ENCODE assay signal across 1 cellular context in the genomic region with DNA sequence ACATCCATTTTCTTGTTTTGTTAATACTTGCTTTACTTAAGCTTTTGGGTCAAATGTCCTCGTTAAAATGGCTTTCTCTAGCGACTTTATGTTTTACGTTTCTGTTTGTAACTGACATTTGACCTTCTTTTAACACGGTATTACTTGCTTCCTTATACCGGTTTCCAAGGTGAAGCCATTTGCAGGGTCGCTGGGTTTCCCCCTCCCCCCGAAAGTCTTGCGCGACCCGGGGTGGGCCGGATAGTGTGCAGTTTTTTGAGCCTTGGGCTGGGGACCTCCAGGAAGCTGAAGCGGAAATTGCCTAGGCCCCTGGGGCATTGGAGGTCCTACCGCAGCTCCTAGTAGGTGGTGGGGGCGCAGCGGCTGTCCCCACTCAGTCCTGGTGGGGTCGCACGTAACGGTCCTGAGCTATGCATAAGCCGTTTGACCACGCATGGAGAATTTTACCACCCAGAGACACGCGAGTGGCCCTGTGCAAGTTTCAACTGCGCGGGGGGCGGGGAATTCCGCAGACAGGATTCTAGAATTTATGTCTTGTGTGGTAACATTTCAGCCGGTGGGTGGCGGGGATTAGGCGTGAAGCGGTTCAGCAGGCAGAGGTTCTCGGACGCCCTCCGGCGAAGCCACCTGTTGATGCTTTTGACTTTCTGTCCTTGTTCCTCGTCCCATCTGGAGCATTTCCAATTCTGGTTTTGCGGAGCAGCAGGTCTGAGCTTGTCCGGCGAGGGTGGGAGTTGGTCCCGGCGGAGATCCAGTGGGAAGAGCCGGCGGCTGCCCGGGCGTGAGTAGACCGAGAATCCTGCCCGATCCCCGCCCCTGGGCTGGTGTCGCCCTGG.
TF ChIP-seq lines count a peak whose summit lies in the region.

No MANE protein-coding gene starts in this region.

TF ChIP-seq in HepG2, 621 proteins besides CTCF, POLR2A, EP300 and RAD21 (continued from another document):
- peak; percentile 84 for TF ChIP-seq ZFY (CRISPR knock-in tag; IDR thresholded peaks at IDR 0.05)
- TF ChIP-seq ZMAT3 (CRISPR knock-in tag; conservative IDR thresholded peaks at IDR 0.05) = peak; percentile 76; the same call in 1 of the 2 replicates
- TF ChIP-seq, protein P1, sequence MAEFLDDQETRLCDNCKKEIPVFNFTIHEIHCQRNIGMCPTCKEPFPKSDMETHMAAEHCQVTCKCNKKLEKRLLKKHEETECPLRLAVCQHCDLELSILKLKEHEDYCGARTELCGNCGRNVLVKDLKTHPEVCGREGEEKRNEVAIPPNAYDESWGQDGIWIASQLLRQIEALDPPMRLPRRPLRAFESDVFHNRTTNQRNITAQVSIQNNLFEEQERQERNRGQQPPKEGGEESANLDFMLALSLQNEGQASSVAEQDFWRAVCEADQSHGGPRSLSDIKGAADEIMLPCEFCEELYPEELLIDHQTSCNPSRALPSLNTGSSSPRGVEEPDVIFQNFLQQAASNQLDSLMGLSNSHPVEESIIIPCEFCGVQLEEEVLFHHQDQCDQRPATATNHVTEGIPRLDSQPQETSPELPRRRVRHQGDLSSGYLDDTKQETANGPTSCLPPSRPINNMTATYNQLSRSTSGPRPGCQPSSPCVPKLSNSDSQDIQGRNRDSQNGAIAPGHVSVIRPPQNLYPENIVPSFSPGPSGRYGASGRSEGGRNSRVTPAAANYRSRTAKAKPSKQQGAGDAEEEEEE (CRISPR knock-in tag; IDR thresholded peaks at IDR 0.05; ENCODE audit: borderline replicate concordance) = no peak
- TF ChIP-seq BRD4 (CRISPR knock-in tag; IDR thresholded peaks at IDR 0.05) = peak; percentile 97
- TF ChIP-seq, protein P2, sequence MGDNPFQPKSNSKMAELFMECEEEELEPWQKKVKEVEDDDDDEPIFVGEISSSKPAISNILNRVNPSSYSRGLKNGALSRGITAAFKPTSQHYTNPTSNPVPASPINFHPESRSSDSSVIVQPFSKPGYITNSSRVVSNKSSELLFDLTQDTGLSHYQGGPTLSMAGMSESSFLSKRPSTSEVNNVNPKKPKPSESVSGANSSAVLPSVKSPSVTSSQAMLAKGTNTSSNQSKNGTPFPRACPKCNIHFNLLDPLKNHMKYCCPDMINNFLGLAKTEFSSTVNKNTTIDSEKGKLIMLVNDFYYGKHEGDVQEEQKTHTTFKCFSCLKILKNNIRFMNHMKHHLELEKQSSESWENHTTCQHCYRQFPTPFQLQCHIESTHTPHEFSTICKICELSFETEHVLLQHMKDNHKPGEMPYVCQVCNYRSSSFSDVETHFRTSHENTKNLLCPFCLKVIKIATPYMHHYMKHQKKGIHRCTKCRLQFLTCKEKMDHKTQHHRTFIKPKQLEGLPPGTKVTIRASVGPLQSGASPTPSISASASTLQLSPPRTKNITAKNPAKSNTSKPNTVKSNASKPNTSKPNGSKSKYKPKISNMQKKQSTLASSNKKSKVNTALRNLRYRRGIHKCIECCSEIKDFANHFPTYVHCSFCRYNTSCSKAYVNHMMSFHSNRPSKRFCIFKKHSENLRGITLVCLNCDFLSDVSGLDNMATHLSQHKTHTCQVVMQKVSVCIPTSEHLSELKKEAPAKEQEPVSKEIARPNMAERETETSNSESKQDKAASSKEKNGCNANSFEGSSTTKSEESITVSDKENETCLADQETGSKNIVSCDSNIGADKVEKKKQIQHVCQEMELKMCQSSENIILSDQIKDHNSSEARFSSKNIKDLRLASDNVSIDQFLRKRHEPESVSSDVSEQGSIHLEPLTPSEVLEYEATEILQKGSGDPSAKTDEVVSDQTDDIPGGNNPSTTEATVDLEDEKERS (CRISPR knock-in tag; IDR thresholded peaks at IDR 0.05) = peak; percentile 82
- no peak for TF ChIP-seq ZNF282 (IDR thresholded peaks at IDR 0.05; ENCODE audit: partially characterized antibody)
- 0 out of 2 replicates have a peak, but pooled peaks have one; percentile 38 for TF ChIP-seq ZNF746 (CRISPR knock-in tag; IDR thresholded peaks at IDR 0.05)
- TF ChIP-seq, protein P3, sequence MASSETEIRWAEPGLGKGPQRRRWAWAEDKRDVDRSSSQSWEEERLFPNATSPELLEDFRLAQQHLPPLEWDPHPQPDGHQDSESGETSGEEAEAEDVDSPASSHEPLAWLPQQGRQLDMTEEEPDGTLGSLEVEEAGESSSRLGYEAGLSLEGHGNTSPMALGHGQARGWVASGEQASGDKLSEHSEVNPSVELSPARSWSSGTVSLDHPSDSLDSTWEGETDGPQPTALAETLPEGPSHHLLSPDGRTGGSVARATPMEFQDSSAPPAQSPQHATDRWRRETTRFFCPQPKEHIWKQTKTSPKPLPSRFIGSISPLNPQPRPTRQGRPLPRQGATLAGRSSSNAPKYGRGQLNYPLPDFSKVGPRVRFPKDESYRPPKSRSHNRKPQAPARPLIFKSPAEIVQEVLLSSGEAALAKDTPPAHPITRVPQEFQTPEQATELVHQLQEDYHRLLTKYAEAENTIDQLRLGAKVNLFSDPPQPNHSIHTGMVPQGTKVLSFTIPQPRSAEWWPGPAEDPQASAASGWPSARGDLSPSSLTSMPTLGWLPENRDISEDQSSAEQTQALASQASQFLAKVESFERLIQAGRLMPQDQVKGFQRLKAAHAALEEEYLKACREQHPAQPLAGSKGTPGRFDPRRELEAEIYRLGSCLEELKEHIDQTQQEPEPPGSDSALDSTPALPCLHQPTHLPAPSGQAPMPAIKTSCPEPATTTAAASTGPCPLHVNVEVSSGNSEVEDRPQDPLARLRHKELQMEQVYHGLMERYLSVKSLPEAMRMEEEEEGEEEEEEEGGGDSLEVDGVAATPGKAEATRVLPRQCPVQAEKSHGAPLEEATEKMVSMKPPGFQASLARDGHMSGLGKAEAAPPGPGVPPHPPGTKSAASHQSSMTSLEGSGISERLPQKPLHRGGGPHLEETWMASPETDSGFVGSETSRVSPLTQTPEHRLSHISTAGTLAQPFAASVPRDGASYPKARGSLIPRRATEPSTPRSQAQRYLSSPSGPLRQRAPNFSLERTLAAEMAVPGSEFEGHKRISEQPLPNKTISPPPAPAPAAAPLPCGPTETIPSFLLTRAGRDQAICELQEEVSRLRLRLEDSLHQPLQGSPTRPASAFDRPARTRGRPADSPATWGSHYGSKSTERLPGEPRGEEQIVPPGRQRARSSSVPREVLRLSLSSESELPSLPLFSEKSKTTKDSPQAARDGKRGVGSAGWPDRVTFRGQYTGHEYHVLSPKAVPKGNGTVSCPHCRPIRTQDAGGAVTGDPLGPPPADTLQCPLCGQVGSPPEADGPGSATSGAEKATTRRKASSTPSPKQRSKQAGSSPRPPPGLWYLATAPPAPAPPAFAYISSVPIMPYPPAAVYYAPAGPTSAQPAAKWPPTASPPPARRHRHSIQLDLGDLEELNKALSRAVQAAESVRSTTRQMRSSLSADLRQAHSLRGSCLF (CRISPR knock-in tag; IDR thresholded peaks at IDR 0.05; ENCODE audit: borderline replicate concordance) = peak; percentile 24; the same call in 1 of the 2 replicates
- no peak for TF ChIP-seq EZH2 (conservative IDR thresholded peaks at IDR 0.05; ENCODE audit: low read depth, low read length)
- peak; percentile 45; the same call in 1 of the 2 replicates for TF ChIP-seq FOXO1 (CRISPR knock-in tag; IDR thresholded peaks at IDR 0.05)
- TF ChIP-seq ZNF253 (CRISPR knock-in tag; IDR thresholded peaks at IDR 0.05; ENCODE audit: borderline replicate concordance) = no peak
- no peak for TF ChIP-seq TSC22D2 (CRISPR knock-in tag; IDR thresholded peaks at IDR 0.05; ENCODE audit: borderline replicate concordance)
- no peak for TF ChIP-seq POLR2AphosphoS2 (IDR thresholded peaks at IDR 0.05; ENCODE audit: low read depth, low read length)
- peak; percentile 43 for TF ChIP-seq NCOA2 (CRISPR knock-in tag; IDR thresholded peaks at IDR 0.05)
- TF ChIP-seq, protein P4, sequence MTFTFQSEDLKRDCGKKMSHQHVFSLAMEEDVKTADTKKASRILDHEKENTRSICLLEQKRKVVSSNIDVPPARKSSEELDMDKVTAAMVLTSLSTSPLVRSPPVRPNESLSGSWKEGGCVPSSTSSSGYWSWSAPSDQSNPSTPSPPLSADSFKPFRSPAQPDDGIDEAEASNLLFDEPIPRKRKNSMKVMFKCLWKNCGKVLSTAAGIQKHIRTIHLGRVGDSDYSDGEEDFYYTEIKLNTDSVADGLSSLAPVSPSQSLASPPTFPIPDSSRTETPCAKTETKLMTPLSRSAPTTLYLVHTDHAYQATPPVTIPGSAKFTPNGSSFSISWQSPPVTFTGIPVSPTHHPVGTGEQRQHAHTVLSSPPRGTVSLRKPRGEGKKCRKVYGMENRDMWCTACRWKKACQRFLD (CRISPR knock-in tag; IDR thresholded peaks at IDR 0.05; ENCODE audit: borderline replicate concordance) = peak; percentile 94; the same call in 1 of the 2 replicates
- TF ChIP-seq BHLHE40 (IDR thresholded peaks at IDR 0.05; ENCODE audit: low read length) = no peak; the same call in 1 of the 2 replicates
- TF ChIP-seq SOX6 (IDR thresholded peaks at IDR 0.05) = no peak
- peak; percentile 85 for TF ChIP-seq SOX6 (CRISPR knock-in tag; IDR thresholded peaks at IDR 0.05)
- peak; percentile 40; the same call in 1 of the 2 replicates for TF ChIP-seq HMG20B (CRISPR knock-in tag; conservative IDR thresholded peaks at IDR 0.05)
- TF ChIP-seq, protein P5, sequence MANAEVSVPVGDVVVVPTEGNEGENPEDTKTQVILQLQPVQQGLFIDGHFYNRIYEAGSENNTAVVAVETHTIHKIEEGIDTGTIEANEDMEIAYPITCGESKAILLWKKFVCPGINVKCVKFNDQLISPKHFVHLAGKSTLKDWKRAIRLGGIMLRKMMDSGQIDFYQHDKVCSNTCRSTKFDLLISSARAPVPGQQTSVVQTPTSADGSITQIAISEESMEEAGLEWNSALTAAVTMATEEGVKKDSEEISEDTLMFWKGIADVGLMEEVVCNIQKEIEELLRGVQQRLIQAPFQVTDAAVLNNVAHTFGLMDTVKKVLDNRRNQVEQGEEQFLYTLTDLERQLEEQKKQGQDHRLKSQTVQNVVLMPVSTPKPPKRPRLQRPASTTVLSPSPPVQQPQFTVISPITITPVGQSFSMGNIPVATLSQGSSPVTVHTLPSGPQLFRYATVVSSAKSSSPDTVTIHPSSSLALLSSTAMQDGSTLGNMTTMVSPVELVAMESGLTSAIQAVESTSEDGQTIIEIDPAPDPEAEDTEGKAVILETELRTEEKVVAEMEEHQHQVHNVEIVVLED (CRISPR knock-in tag; IDR thresholded peaks at IDR 0.05; ENCODE audit: borderline replicate concordance) = no peak
- TF ChIP-seq, protein P6, sequence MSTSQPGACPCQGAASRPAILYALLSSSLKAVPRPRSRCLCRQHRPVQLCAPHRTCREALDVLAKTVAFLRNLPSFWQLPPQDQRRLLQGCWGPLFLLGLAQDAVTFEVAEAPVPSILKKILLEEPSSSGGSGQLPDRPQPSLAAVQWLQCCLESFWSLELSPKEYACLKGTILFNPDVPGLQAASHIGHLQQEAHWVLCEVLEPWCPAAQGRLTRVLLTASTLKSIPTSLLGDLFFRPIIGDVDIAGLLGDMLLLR (CRISPR knock-in tag; IDR thresholded peaks at IDR 0.05) = peak; percentile 93
- no peak for TF ChIP-seq YEATS2 (CRISPR knock-in tag; IDR thresholded peaks at IDR 0.05; ENCODE audit: borderline replicate concordance)
- no peak for TF ChIP-seq EEA1 (CRISPR knock-in tag; IDR thresholded peaks at IDR 0.05; ENCODE audit: borderline replicate concordance)
- TF ChIP-seq MTF1 (CRISPR knock-in tag; IDR thresholded peaks at IDR 0.05) = no peak
- no peak; the same call in none of the 2 replicates for TF ChIP-seq ZKSCAN1 (IDR thresholded peaks at IDR 0.05; ENCODE audit: low read length)
